8 cellular contexts compared by ENCODE assay signal in genomic region chr20:48207505-48207904, GRCh38.
"Had no signal": no experiment of that assay in that cellular context is flagged by ENCODE, and none has a peak within 500 bp of the region (broad histone marks: within the 10 kb centered on the region; RNA-seq: fewer than 3 reads in every experiment).

No MANE protein-coding gene starts in this region.

- FAIRE-seq: G401.6, GM12878, GM12891, GM12892, GM18507, GM19239 had no signal

- H3K4me3 ChIP-seq: GM12878 had no signal

- ATAC-seq: GM12878 had no signal

- DNase-seq: GDM1, GF-D8 had no signal
